Comparison of ENCODE assay signal across 9 cellular contexts in genomic region chrX:46444011-46444410, GRCh38.
DNase-seq lines count a peak whose midpoint lies in the region; ATAC-seq and TF ChIP-seq lines count a peak whose summit lies in the region.
"Had no signal": no experiment of that assay in that cellular context is flagged by ENCODE, and none has a peak within 500 bp of the region (broad histone marks: within the 10 kb centered on the region; RNA-seq: fewer than 3 reads in every experiment).

No MANE protein-coding gene starts in this region.

- H3K27me3 Mint-ChIP-seq in activated CD8-positive, alpha-beta memory T cell treated with anti-CD3 and anti-CD28 coated beads, Interleukin-2, amount 10 ng/mL, durations not matched to agents 7 days and 5 days = no peaks in the 10 kb centered on the region
- H3K27me3 Mint-ChIP-seq: naive thymus-derived CD4-positive, alpha-beta T cell had no signal

- no peak for TF ChIP-seq POLR2A in thyroid gland (IDR thresholded peaks at IDR 0.05)

- no peak overlapping the region for H3K27ac Mint-ChIP-seq in activated CD8-positive, alpha-beta memory T cell treated with anti-CD3 and anti-CD28 coated beads, Interleukin-2, amount 10 ng/mL, durations not matched to agents 7 days and 5 days
- H3K27ac Mint-ChIP-seq: naive thymus-derived CD4-positive, alpha-beta T cell had no signal

- TF ChIP-seq CTCF in thyroid gland (IDR thresholded peaks at IDR 0.05) = no peak

- peaks cover 12 to 34% (median 21%) of the 10 kb centered on the region in 10 experiments for H3K4me1 ChIP-seq in BLaER1 treated with 17β-estradiol and CSF1 and Interleukin-3, amounts not matched to agents 10 nM and 100 nM
- H3K4me1 ChIP-seq in thyroid gland = no peaks in the 10 kb centered on the region

- CTCF ChIA-PET in activated CD8-positive, alpha-beta memory T cell treated with anti-CD3 and anti-CD28 coated beads, Interleukin-2, amount 10 ng/mL, durations not matched to agents 7 days and 5 days (lab: Charles Lee) = no interaction called here

- peak; percentile 36 for DNase-seq in HS-27A (ENCODE audit: low read depth)
- peak; percentile 59 for DNase-seq in UCSD-AML1 (lab: John Stamatoyannopoulos, UW; ENCODE audit: unreplicated experiment)
- peak; percentile 48 for DNase-seq in iPS-NIHi7 (ENCODE audit: extremely low spot score)
- no peak for DNase-seq in activated CD8-positive, alpha-beta memory T cell treated with anti-CD3 and anti-CD28 coated beads, Interleukin-2, amount 10 ng/mL, durations not matched to agents 7 days and 5 days
- DNase-seq in thyroid gland = no peak

- H3K36me3 Mint-ChIP-seq in activated CD8-positive, alpha-beta memory T cell treated with anti-CD3 and anti-CD28 coated beads, Interleukin-2, amount 10 ng/mL, durations not matched to agents 7 days and 5 days = peaks cover 3% of the 10 kb centered on the region

- H3K4me3 ChIP-seq in BLaER1 treated with 17β-estradiol and CSF1 and Interleukin-3, amounts not matched to agents 10 nM and 100 nM = no peak overlapping the region
- H3K4me3 ChIP-seq in thyroid gland (replicated peaks in 1 of 3) = no peak overlapping the region

- no peak overlapping the region for H3K4me3 Mint-ChIP-seq in activated CD8-positive, alpha-beta memory T cell treated with anti-CD3 and anti-CD28 coated beads, Interleukin-2, amount 10 ng/mL, durations not matched to agents 7 days and 5 days
- H3K4me3 Mint-ChIP-seq: naive thymus-derived CD4-positive, alpha-beta T cell had no signal

- H3K9ac ChIP-seq in BLaER1 treated with 17β-estradiol and CSF1 and Interleukin-3, amounts not matched to agents 10 nM and 100 nM = no peak overlapping the region

- no peaks in the 10 kb centered on the region for H3K9me3 Mint-ChIP-seq in activated CD8-positive, alpha-beta memory T cell treated with anti-CD3 and anti-CD28 coated beads, Interleukin-2, amount 10 ng/mL, durations not matched to agents 7 days and 5 days (ENCODE audit: low read depth)

- peaks cover 19% of the 10 kb centered on the region for H3K4me1 Mint-ChIP-seq in activated CD8-positive, alpha-beta memory T cell treated with anti-CD3 and anti-CD28 coated beads, Interleukin-2, amount 10 ng/mL, durations not matched to agents 7 days and 5 days

- no peaks in the 10 kb centered on the region for H3K27me3 ChIP-seq in BLaER1 treated with 17β-estradiol and CSF1 and Interleukin-3, amounts not matched to agents 10 nM and 100 nM
- H3K27me3 ChIP-seq in thyroid gland = no peaks in the 10 kb centered on the region

- peaks cover 0 to 7% (median under 1%) of the 10 kb centered on the region in 11 experiments; a peak in 6 of 22 replicates for H3K36me3 ChIP-seq in BLaER1 treated with 17β-estradiol and CSF1 and Interleukin-3, amounts not matched to agents 10 nM and 100 nM
- H3K36me3 ChIP-seq in thyroid gland = no peaks in the 10 kb centered on the region

- no peak overlapping the region for H3K27ac ChIP-seq in BLaER1 treated with 17β-estradiol and CSF1 and Interleukin-3, amounts not matched to agents 10 nM and 100 nM
- H3K27ac ChIP-seq in thyroid gland = no peak overlapping the region

- peak overlapping the region in 6 of 11 experiments; percentile 6 to 52 (median 34); a peak in 10 of 22 replicates for H3K4me2 ChIP-seq in BLaER1 treated with 17β-estradiol and CSF1 and Interleukin-3, amounts not matched to agents 10 nM and 100 nM

- H3K9me3 ChIP-seq in BLaER1 treated with 17β-estradiol and CSF1 and Interleukin-3, amounts not matched to agents 10 nM and 100 nM (replicated peaks in 1 of 11) = peaks cover 0 to 33% (median 22%) of the 10 kb centered on the region in 11 experiments; a peak in 17 of 22 replicates
- no peaks in the 10 kb centered on the region for H3K9me3 ChIP-seq in thyroid gland

- intact Hi-C loops in thyroid gland (cut with DNase I) = no loop called here

- no peaks in the 10 kb centered on the region for H4K20me1 ChIP-seq in BLaER1 treated with 17β-estradiol and CSF1 and Interleukin-3, amounts not matched to agents 10 nM and 100 nM

- ATAC-seq in HG02938 (IDR thresholded peaks at IDR 0.05; ENCODE audit: unreplicated experiment) = no peak
- no peak for ATAC-seq in activated CD8-positive, alpha-beta memory T cell treated with anti-CD3 and anti-CD28 coated beads, Interleukin-2, amount 10 ng/mL, durations not matched to agents 7 days and 5 days
- ATAC-seq in GM21528 (IDR thresholded peaks at IDR 0.05; ENCODE audit: low FRiP score, unreplicated experiment) = no peak
- ATAC-seq: naive thymus-derived CD4-positive, alpha-beta T cell had no signal

Comparison
In these comparisons a context has a peak if more than half of its experiments do, and no peak if none do; other contexts are left out.
1. DNase-seq: peak in HS-27A (single experiment), UCSD-AML1 (single experiment) and iPS-NIHi7 (single experiment); none in activated CD8-positive, alpha-beta memory T cell treated with anti-CD3 and anti-CD28 coated beads, Interleukin-2, amount 10 ng/mL, durations not matched to agents 7 days and 5 days (single experiment) and thyroid gland (0 of 2).